ENCODE assay signal across 10 cellular contexts in genomic region chr1:103108525-103109150, GRCh38. TPM values are rescaled to one million over a fixed set of nuclear protein-coding genes. Genes with fewer than 3 reads are reported as not detected.
DNase-seq lines count a peak whose midpoint lies in the region; ATAC-seq, FAIRE-seq and TF ChIP-seq lines count a peak whose summit lies in the region.
"Had no signal": no experiment of that assay in that cellular context is flagged by ENCODE, and none has a peak within 500 bp of the region (broad histone marks: within the 10 kb centered on the region; RNA-seq: fewer than 3 reads in every experiment).

No MANE protein-coding gene starts in this region.

- H2BK20ac ChIP-seq in H1 (ENCODE audit: low read length) = no peak overlapping the region

- H3K79me2 ChIP-seq in H1 (ENCODE audit: control insufficient read depth in 1 of 2, insufficient read depth in 2 of 2, low read length in 2 of 2) (no peaks in the 10 kb centered on the region), HepG2 (ENCODE audit: insufficient read depth, low read length) (no peaks in the 10 kb centered on the region), PC-3 (ENCODE audit: low read length) (no peaks in the 10 kb centered on the region)

- CTCF ChIA-PET in H1 (lab: Charles Lee; ENCODE audit: partially characterized antibody) (interaction anchor here (1.0 to 1.2 kb wide), 3 partner anchors 11 to 353 kb away, joined by 3 to 7 read pairs (median 4); no protein-coding TSS in a partner anchor), HepG2 (lab: Yijun Ruan, JAX; ENCODE audit: low intra/inter-chr PET ratio, low total read pairs) (no interaction called here), PC-3 (lab: Charles Lee) (no interaction called here)

- TF ChIP-seq POLR2A in H1 (IDR thresholded peaks at IDR 0.05; ENCODE audit: control extremely low read depth in 1 of 2, low read depth in 2 of 2, low read length in 2 of 2) (0 out of 3 replicates have a peak, but pooled peaks of 1 of the 2 experiments have one; percentile 8), HepG2 (IDR thresholded peaks at IDR 0.05; ENCODE audit: insufficient read depth in 1 of 2, low read depth in 2 of 2, low read length in 2 of 2) (no peak)

- no peaks in the 10 kb centered on the region for H3K36me3 Mint-ChIP-seq in activated T-cell treated with anti-CD3 and anti-CD28 coated beads, Interleukin-2, amount 50 U/mL, for 24 hours (ENCODE audit: low read depth)

- no peaks in the 10 kb centered on the region for H3F3A ChIP-seq in PC-3 (ENCODE audit: low read length, unreplicated experiment)

- H4K20me1 ChIP-seq in H1 (replicated peaks in 1 of 2; ENCODE audit: control insufficient read depth in 1 of 2, insufficient read depth in 2 of 2, low read length in 2 of 2) (peaks cover 0 to 4% of the 10 kb centered on the region in 2 experiments), HepG2 (ENCODE audit: insufficient read depth, low read length) (no peaks in the 10 kb centered on the region), PC-3 (ENCODE audit: low read length) (no peaks in the 10 kb centered on the region)

- TF ChIP-seq RAD21 in H1 (IDR thresholded peaks at IDR 0.05 in 1 of 2, conservative IDR thresholded peaks at IDR 0.05 in 1 of 2; ENCODE audit: low read depth in 2 of 2, low read length in 2 of 2) = 0 out of 4 replicates have a peak, but pooled peaks of 1 of the 2 experiments have one; percentile 1
- no peak for TF ChIP-seq RAD21 in HepG2 (CRISPR knock-in tag; IDR thresholded peaks at IDR 0.05)

- H2AK5ac ChIP-seq in H1 (ENCODE audit: low read depth, low read length) = no peak overlapping the region

- TF ChIP-seq EP300 in H1 (IDR thresholded peaks at IDR 0.05; ENCODE audit: borderline replicate concordance in 1 of 2, low read depth in 2 of 2, low read length in 2 of 2) (no peak), HepG2 (IDR thresholded peaks at IDR 0.05; ENCODE audit: low read depth in 2 of 2, low read length in 2 of 2) (no peak), HepG2 (CRISPR knock-in tag; IDR thresholded peaks at IDR 0.05; ENCODE audit: borderline replicate concordance) (no peak)

- WGBS in H1 (ENCODE audit: extremely low coverage in 1 of 2, insufficient coverage in 1 of 2, insufficient read length in 1 of 2, insufficient replicate concordance in 2 of 2, low coverage in 1 of 2, low lambda C conversion rate in 2 of 2, missing lambda C conversion rate in 1 of 2), 2 experiments = 1% methylated on average over 18 of the region's 27 CpGs; no CpG with 5 or more reads in 1 of the 2 experiments
- WGBS in HepG2 (ENCODE audit: low lambda C conversion rate) = 13% methylated on average over 18 of the region's 27 CpGs

- no peak overlapping the region for H3K4ac ChIP-seq in H1 (replicated peaks; ENCODE audit: insufficient read length, low read depth, low read length)

- H3K79me1 ChIP-seq in H1 (ENCODE audit: low read depth, low read length) = no peaks in the 10 kb centered on the region

- no peak overlapping the region; the same call in 1 of the 2 replicates for H4K8ac ChIP-seq in H1 (ENCODE audit: extremely low read depth, insufficient read depth, low read length)

- POLR2A ChIA-PET in H1 (lab: Charles Lee; ENCODE audit: partially characterized antibody) = interaction anchor here (1.6 kb wide), 1 partner anchor 349 kb away, joined by 4 read pairs; no protein-coding TSS in a partner anchor
- POLR2A ChIA-PET in HepG2 (lab: Yijun Ruan, JAX) = no interaction called here
- POLR2A ChIA-PET in PC-3 (lab: Charles Lee; ENCODE audit: unreplicated experiment) = no interaction called here

- no peak overlapping the region for H2BK120ac ChIP-seq in H1 (replicated peaks; ENCODE audit: low read depth, low read length)

- H3K27ac Mint-ChIP-seq in activated T-cell treated with anti-CD3 and anti-CD28 coated beads, Interleukin-2, amount 50 U/mL, for 24 hours = no peak overlapping the region

- DNase-seq in HK-2 (ENCODE audit: unreplicated experiment) (peak; percentile 7), H1 (ENCODE audit: low read depth in 1 of 2, low spot score in 2 of 2) (peak; percentile 68 to 78), HepG2 (ENCODE audit: low spot score) (no peak), smooth muscle cell of the brain vasculature (ENCODE audit: low read depth, low spot score) (peak; percentile 67), PC-3 (no peak), DMS 273 treated with DMSO at 0.1 percent for 48 hours (lab: John Stamatoyannopoulos, UW) (no peak), NCI-H446 treated with DMSO at 0.1 percent for 48 hours (lab: John Stamatoyannopoulos, UW) (no peak)
- no peak for DNase-seq in activated T-cell treated with anti-CD3 and anti-CD28 coated beads, Interleukin-2, amount 50 U/mL, for 24 hours
- DNase-seq: activated CD4-positive, CD25-positive, alpha-beta regulatory T cell; NCI-H1417 treated with DMSO at 0.1 percent for 48 hours had no signal

- ATAC-seq in HepG2 (peak; percentile 70), PC-3 (no peak)

- peak overlapping the region; percentile 87 to 90 for H3K4me2 ChIP-seq in H1 (ENCODE audit: insufficient read depth in 1 of 2, low read depth in 2 of 2, low read length in 2 of 2)
- peak overlapping the region; percentile 47; the same call in 1 of the 2 replicates for H3K4me2 ChIP-seq in HepG2 (ENCODE audit: low read depth, low read length)
- H3K4me2 ChIP-seq in PC-3 (ENCODE audit: low read length) = no peak overlapping the region

- H3K27ac ChIP-seq in H1 (ENCODE audit: low read depth, low read length) (no peak overlapping the region), HepG2 (ENCODE audit: extremely low read length, insufficient read depth, low read length) (no peak overlapping the region), PC-3 (ENCODE audit: low read length) (no peak overlapping the region)

- peaks cover 15% of the 10 kb centered on the region for H3K4me1 Mint-ChIP-seq in activated T-cell treated with anti-CD3 and anti-CD28 coated beads, Interleukin-2, amount 50 U/mL, for 24 hours (ENCODE audit: low read depth)

- H3K27me3 Mint-ChIP-seq in activated T-cell treated with anti-CD3 and anti-CD28 coated beads, Interleukin-2, amount 50 U/mL, for 24 hours = peaks cover 36% of the 10 kb centered on the region

- H2AFZ ChIP-seq in H1 (ENCODE audit: low read length) = peak overlapping the region; percentile 88; the same call in 1 of the 2 replicates
- no peak overlapping the region for H2AFZ ChIP-seq in HepG2 (ENCODE audit: low read length)
- no peak overlapping the region for H2AFZ ChIP-seq in PC-3 (ENCODE audit: low read length)

- no peak overlapping the region for H4K91ac ChIP-seq in H1 (replicated peaks; ENCODE audit: insufficient read length, low read length)

- in situ Hi-C loops in HepG2 (cut with HindIII; ENCODE audit: extremely low pct_ligation_motif_present, low pct_unique_long_range_greater_than_20kb) = loop anchor here (10.0 kb wide), 1 partner anchor 346 kb away; no protein-coding TSS in a partner anchor

- BruUV-seq in HepG2 (replicated peaks; lab: Mats Ljungman, UMichigan) = no TSS peak
- no TSS peak for BruUV-seq in PC-3 (replicated peaks; lab: Mats Ljungman, UMichigan)

- H3K14ac ChIP-seq in H1 (ENCODE audit: insufficient read length) = no peak overlapping the region

- H3K9me3 Mint-ChIP-seq in activated T-cell treated with anti-CD3 and anti-CD28 coated beads, Interleukin-2, amount 50 U/mL, for 24 hours = no peaks in the 10 kb centered on the region

- FAIRE-seq in H1 (lab: Jason Lieb, UNC) = no peak
- FAIRE-seq in HepG2 (lab: Jason Lieb, UNC) = no peak

- H2BK12ac ChIP-seq in H1 (ENCODE audit: low read depth, low read length) = 0 out of 2 replicates have a peak overlapping the region, but pooled peaks have one; percentile 35

- no peak overlapping the region for H3K18ac ChIP-seq in H1 (ENCODE audit: extremely low read depth, low read length)

- no peaks in the 10 kb centered on the region for H3K36me3 ChIP-seq in H1 (ENCODE audit: control insufficient read depth in 2 of 4, insufficient read depth in 4 of 4, low read length in 3 of 4)
- H3K36me3 ChIP-seq in HepG2 (replicated peaks in 1 of 2; ENCODE audit: control insufficient read depth in 1 of 2, insufficient read depth in 2 of 2, low read length in 2 of 2) = no peaks in the 10 kb centered on the region
- no peaks in the 10 kb centered on the region for H3K36me3 ChIP-seq in PC-3 (ENCODE audit: low read depth, low read length)

- H3K23ac ChIP-seq in H1 (ENCODE audit: insufficient read length) = no peak overlapping the region

- H3K4me3 Mint-ChIP-seq in activated T-cell treated with anti-CD3 and anti-CD28 coated beads, Interleukin-2, amount 50 U/mL, for 24 hours = no peak overlapping the region

- no peak overlapping the region for H3K56ac ChIP-seq in H1 (replicated peaks; ENCODE audit: insufficient read length, low read depth, low read length)

- H2BK5ac ChIP-seq in H1 (ENCODE audit: low read depth, low read length) = no peak overlapping the region

- H2BK15ac ChIP-seq in H1 (ENCODE audit: low read length) = no peak overlapping the region

- H3K4me3 ChIP-seq in H1 (ENCODE audit: extremely low read depth in 1 of 4, insufficient read depth in 2 of 4, low read depth in 3 of 4, low read length in 4 of 4) = peak overlapping the region; percentile 85 to 98 (median 88)
- peak overlapping the region in 1 of 3 experiments; percentile 16; a peak in 1 of 6 replicates for H3K4me3 ChIP-seq in HepG2 (replicated peaks in 1 of 3; ENCODE audit: insufficient read depth in 1 of 3, low read depth in 2 of 3, low read length in 3 of 3)
- no peak overlapping the region for H3K4me3 ChIP-seq in PC-3 (ENCODE audit: low read length)

- intact Hi-C loops in HepG2 (cut with micrococcal nuclease; ENCODE audit: unreplicated experiment) (no loop called here), PC-3 (cut with micrococcal nuclease) (no loop called here)

- no peaks in the 10 kb centered on the region for H3K27me3 ChIP-seq in H1 (replicated peaks in 1 of 4; ENCODE audit: control insufficient read depth in 3 of 4, extremely low read depth in 1 of 4, insufficient read depth in 3 of 4, low read length in 3 of 4)
- H3K27me3 ChIP-seq in HepG2 (ENCODE audit: control insufficient read depth in 1 of 2, insufficient read depth in 2 of 2, low read length in 2 of 2) = peaks cover 0 to 13% of the 10 kb centered on the region in 2 experiments; a peak in 1 of 5 replicates
- H3K27me3 ChIP-seq in PC-3 (ENCODE audit: low read length) = peaks cover 41% of the 10 kb centered on the region

- TF ChIP-seq CTCF in H1 (IDR thresholded peaks at IDR 0.05; ENCODE audit: control extremely low read depth in 1 of 3, insufficient read depth in 1 of 3, low read depth in 1 of 3, low read length in 3 of 3) (no peak), HepG2 (CRISPR knock-in tag; IDR thresholded peaks at IDR 0.05) (no peak), PC-3 (conservative IDR thresholded peaks at IDR 0.05; ENCODE audit: low read depth, low read length) (no peak)

- H4K5ac ChIP-seq in H1 (ENCODE audit: insufficient read length, low read depth, low read length) = no peak overlapping the region

- H3K4me1 ChIP-seq in H1 (replicated peaks in 1 of 4; ENCODE audit: control insufficient read depth in 3 of 4, insufficient read depth in 4 of 4, low read length in 3 of 4) (peaks cover 3 to 9% (median 7%) of the 10 kb centered on the region in 4 experiments), HepG2 (ENCODE audit: insufficient read depth, low read length) (peaks cover 9% of the 10 kb centered on the region; the same call in 1 of the 2 replicates), PC-3 (ENCODE audit: insufficient read depth, low read length) (no peaks in the 10 kb centered on the region; the same call in 1 of the 2 replicates)

- H3K9ac ChIP-seq in H1 (replicated peaks in 1 of 4; ENCODE audit: extremely low read depth in 1 of 4, low read depth in 3 of 4, low read length in 3 of 4) (peak overlapping the region in 2 of 4 experiments; percentile 9 to 78; a peak in 2 of 7 replicates), HepG2 (ENCODE audit: insufficient read depth, low read depth, low read length) (no peak overlapping the region), PC-3 (ENCODE audit: low read length) (no peak overlapping the region)

- no peaks in the 10 kb centered on the region for H3K9me2 ChIP-seq in PC-3 (replicated peaks; ENCODE audit: low read length)

- no peaks in the 10 kb centered on the region for H3K9me3 ChIP-seq in H1 (ENCODE audit: insufficient read depth in 2 of 2, low read depth in 1 of 2, low read length in 1 of 2)
- no peaks in the 10 kb centered on the region for H3K9me3 ChIP-seq in HepG2 (ENCODE audit: low read length)
- H3K9me3 ChIP-seq in PC-3 (ENCODE audit: low read length) = no peaks in the 10 kb centered on the region

- H3K23me2 ChIP-seq in H1 (ENCODE audit: low read depth, low read length) = peaks cover 14% of the 10 kb centered on the region

RNA-seq across cellular contexts. Expression of gene COL11A1, which starts 0.3 kb away (rescaled TPM):
- 27.9 and 28.3 TPM in 2 replicates for total RNA-seq in H1 (2021; fragmentation: NEBNext Ultra II Directional; extraction: Animal tissue kit (Norgen Biotek cat#: 25700))
- polyA plus RNA-seq in H1 (2011; rRNA removed) (2.7 and 4.0 TPM in 2 replicates), HepG2 (2011; rRNA removed) (not detected in 2 replicates)
- polyA plus RNA-seq in H1 (2011; cell fraction: cytosol; rRNA removed) = 5.9 TPM
- polyA plus RNA-seq in H1 (2011; cell fraction: nucleus; rRNA removed) = 16.2 TPM
- 12.7 to 23.3 TPM (median 16.4 TPM) in 4 replicates for polyA plus RNA-seq in H1 (2012, experiment 1 of 2)
- 1.7 TPM for polyA plus RNA-seq in H1 (2012, experiment 2 of 2)
- polyA plus RNA-seq in H1 (2013, experiment 1 of 2) = 47.2 TPM
- 51.4 TPM for polyA plus RNA-seq in H1 (2013, experiment 2 of 2)
- 5.4 and 7.7 TPM in 2 replicates for polyA minus RNA-seq in H1 (2011; rRNA and poly(A)+ RNA removed)
- polyA minus RNA-seq in H1 (2011; cell fraction: cytosol; rRNA and poly(A)+ RNA removed) = 4.5 TPM
- polyA minus RNA-seq in H1 (2011; cell fraction: nucleus; rRNA and poly(A)+ RNA removed) = 31.0 TPM
- total RNA-seq in HepG2 (2016; rRNA removed; fragmentation: Illumina TruSeq; extraction: Trizol) (not detected in 2 replicates), PC-3 (2014; rRNA removed) (not detected in 2 replicates)
- total RNA-seq in HepG2 (2016; cell fraction: cytosol; rRNA removed; fragmentation: Illumina TruSeq; extraction: Trizol; ENCODE audit: low read depth) = not detected in 2 replicates
- total RNA-seq in HepG2 (2016; cell fraction: insoluble cytoplasmic fraction; rRNA removed; fragmentation: Illumina TruSeq; extraction: Trizol) = not detected in 2 replicates
- total RNA-seq in HepG2 (2016; cell fraction: membrane; rRNA removed; fragmentation: Illumina TruSeq; extraction: Trizol) = not detected in 2 replicates
- not detected in 2 replicates for total RNA-seq in HepG2 (2016; cell fraction: nucleus; rRNA removed; fragmentation: Illumina TruSeq; extraction: Trizol)
- not detected in 2 replicates for polyA plus RNA-seq in HepG2 (2011; cell fraction: cytosol; rRNA removed)
- not detected in 2 replicates for polyA plus RNA-seq in HepG2 (2011; cell fraction: nucleus; rRNA removed)
- not detected in 2 replicates for polyA plus RNA-seq in HepG2 (2012)
- not detected in 2 replicates for polyA plus RNA-seq in HepG2 (2016; cell fraction: cytosol; fragmentation: Illumina TruSeq; extraction: Trizol; ENCODE audit: low read depth)
- polyA plus RNA-seq in HepG2 (2016; cell fraction: insoluble cytoplasmic fraction; fragmentation: Illumina TruSeq; extraction: Trizol; ENCODE audit: low read depth) = not detected in 2 replicates
- not detected in 2 replicates for polyA plus RNA-seq in HepG2 (2016; cell fraction: membrane; fragmentation: Illumina TruSeq; extraction: Trizol; ENCODE audit: low read depth)
- not detected in 2 replicates for polyA plus RNA-seq in HepG2 (2016; cell fraction: nucleus; fragmentation: Illumina TruSeq; extraction: Trizol; ENCODE audit: insufficient read depth, low read depth)
- polyA minus RNA-seq in HepG2 (2011; rRNA and poly(A)+ RNA removed; ENCODE audit: low replicate concordance) = not detected in 2 replicates
- polyA minus RNA-seq in HepG2 (2011; cell fraction: cytosol; rRNA and poly(A)+ RNA removed) = not detected in 2 replicates
- polyA minus RNA-seq in HepG2 (2011; cell fraction: nucleus; rRNA and poly(A)+ RNA removed) = not detected in 2 replicates

Comparison
In these comparisons a context has a peak if more than half of its experiments do, and no peak if none do; other contexts are left out.
1. DNase-seq: peak in HK-2 (single experiment), H1 (2 of 2) and smooth muscle cell of the brain vasculature (single experiment); none in HepG2 (single experiment), PC-3 (single experiment), DMS 273 treated with DMSO at 0.1 percent for 48 hours (single experiment), activated T-cell treated with anti-CD3 and anti-CD28 coated beads, Interleukin-2, amount 50 U/mL, for 24 hours (single experiment) and NCI-H446 treated with DMSO at 0.1 percent for 48 hours (single experiment).
2. RNA of gene COL11A1, which starts 0.3 kb away (total RNA-seq): 27.9 to 28.3 TPM in H1; not detected in HepG2 and not detected in PC-3; every median in the first group is over 10 times any median in the second.